ENCODE assay signal across 34 cellular contexts in the genomic region with DNA sequence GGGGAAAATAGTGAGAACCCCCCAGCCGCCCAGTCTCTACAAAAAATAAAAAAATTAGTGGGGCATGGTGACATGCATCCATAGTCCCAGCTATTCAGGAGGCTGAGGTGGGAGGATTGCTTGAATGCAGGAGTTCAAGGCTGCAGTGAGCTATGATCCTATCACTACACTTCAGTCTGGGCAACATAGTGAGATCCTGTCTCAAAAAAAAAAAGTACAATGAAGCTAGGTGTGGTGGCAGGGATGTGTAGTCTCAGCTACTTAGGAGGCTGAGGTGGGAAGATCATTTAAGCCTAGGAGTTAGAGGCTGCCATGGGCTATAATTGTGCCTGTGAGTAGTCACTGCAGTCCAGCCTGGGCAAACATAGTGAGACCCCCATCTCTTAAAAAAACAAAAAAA.
"Had no signal": no experiment of that assay in that cellular context is flagged by ENCODE, and none has a peak within 500 bp of the region (broad histone marks: within the 10 kb centered on the region; RNA-seq: fewer than 3 reads in every experiment).

No MANE protein-coding gene starts in this region.

- DNase-seq: activated CD4-positive, alpha-beta memory T cell treated with anti-CD3 and anti-CD28 coated beads, Interleukin-2, amount 10 ng/mL, durations not matched to agents 7 days and 5 days; activated CD4-positive, alpha-beta T cell treated with anti-CD3 and anti-CD28 coated beads for 1 hour; activated CD4-positive, alpha-beta T cell treated with anti-CD3 and anti-CD28 coated beads for 36 hours; activated CD4-positive, alpha-beta T cell treated with anti-CD3 and anti-CD28 coated beads for 48 hours; activated CD4-positive, alpha-beta T cell treated with anti-CD3 and anti-CD28 coated beads, Interleukin-2, amount 10 ng/mL, durations not matched to agents 7 days and 5 days; activated CD4-positive, alpha-beta T cell treated with anti-CD3 and anti-CD28 coated beads, Interleukin-2, amount 50 U/mL, for 48 hours; activated CD4-positive, CD25-positive, alpha-beta regulatory T cell; activated CD8-positive, alpha-beta memory T cell treated with anti-CD3 and anti-CD28 coated beads for 24 hours; activated CD8-positive, alpha-beta memory T cell treated with anti-CD3 and anti-CD28 coated beads, Interleukin-2, amount 10 ng/mL, durations not matched to agents 7 days and 5 days; activated CD8-positive, alpha-beta memory T cell treated with anti-CD3 and anti-CD28 coated beads, Interleukin-2, amount 50 U/mL, for 48 hours; activated CD8-positive, alpha-beta T cell treated with anti-CD3 and anti-CD28 coated beads, Interleukin-2, amount 10 ng/mL, durations not matched to agents 7 days and 5 days; activated effector memory CD4-positive, alpha-beta T cell treated with anti-CD3 and anti-CD28 coated beads, Interleukin-2, amount 50 U/mL, for 16 hours; activated gamma-delta T cell treated with Interleukin-2 at 50 U/mL for 16 hours; activated naive CD4-positive, alpha-beta T cell; activated naive CD4-positive, alpha-beta T cell treated with anti-CD3 and anti-CD28 coated beads for 36 hours; activated naive CD4-positive, alpha-beta T cell treated with anti-CD3 and anti-CD28 coated beads, Interleukin-2, amount 50 U/mL, for 16 hours; activated naive CD8-positive, alpha-beta T cell treated with anti-CD3 and anti-CD28 coated beads for 36 hours; activated T-cell treated with anti-CD3 and anti-CD28 coated beads, Interleukin-2, amount 50 U/mL, for 24 hours; activated T-cell treated with anti-CD3 and anti-CD28 coated beads, Interleukin-2, amount 50 U/mL, for 48 hours; adrenal gland; amniotic stem cell; aorta; body of pancreas; brain microvascular endothelial cell; central memory CD4-positive, alpha-beta T cell; T-helper 1 cell; T-helper 2 cell; T-helper 9 cell had no signal

- H3K9me3 Mint-ChIP-seq: activated CD4-positive, alpha-beta T cell treated with anti-CD3 and anti-CD28 coated beads, Interleukin-2, amount 10 ng/mL, durations not matched to agents 7 days and 5 days; activated naive CD4-positive, alpha-beta T cell treated with anti-CD3 and anti-CD28 coated beads for 36 hours; activated naive CD8-positive, alpha-beta T cell treated with anti-CD3 and anti-CD28 coated beads for 36 hours; activated T-cell treated with anti-CD3 and anti-CD28 coated beads, Interleukin-2, amount 50 U/mL, for 24 hours; activated T-helper 2 cell treated with anti-CD3 and anti-CD28 coated beads, Interferon-gamma antibody, Interleukin-2, Interleukin-4, amounts not matched to agents 10 μg/mL and 5 μg/mL and 100 μg/mL, durations not matched to agents 14 hours and 24 hours and 36 hours; T-helper 2 cell treated with Interferon-gamma antibody and Interleukin-4, amounts not matched to agents 5 μg/mL and 100 μg/mL, for 36 hours had no signal

- H3K27ac ChIP-seq: brain microvascular endothelial cell had no signal

- H3K27me3 Mint-ChIP-seq: activated CD4-positive, alpha-beta memory T cell treated with anti-CD3 and anti-CD28 coated beads, Interleukin-2, amount 10 ng/mL, durations not matched to agents 7 days and 5 days; activated CD4-positive, alpha-beta T cell treated with anti-CD3 and anti-CD28 coated beads for 36 hours; activated CD4-positive, alpha-beta T cell treated with anti-CD3 and anti-CD28 coated beads, Interleukin-2, amount 10 ng/mL, durations not matched to agents 7 days and 5 days; activated CD8-positive, alpha-beta memory T cell treated with anti-CD3 and anti-CD28 coated beads, Interleukin-2, amount 10 ng/mL, durations not matched to agents 7 days and 5 days; activated naive CD8-positive, alpha-beta T cell treated with anti-CD3 and anti-CD28 coated beads for 36 hours; activated T-cell treated with anti-CD3 and anti-CD28 coated beads, Interleukin-2, amount 50 U/mL, for 24 hours had no signal

- H3K27me3 ChIP-seq: adrenal gland, body of pancreas, brain microvascular endothelial cell, breast epithelium had no signal

- H3K4me3 ChIP-seq: adrenal gland, body of pancreas, breast epithelium had no signal

- H3K9me3 ChIP-seq: adrenal gland, body of pancreas, breast epithelium had no signal

- ATAC-seq: activated CD4-positive, alpha-beta T cell treated with anti-CD3 and anti-CD28 coated beads for 36 hours; activated CD4-positive, CD25-positive, alpha-beta regulatory T cell treated with anti-CD3 and anti-CD28 coated beads, Interleukin-2, amount 50 U/mL, for 24 hours; activated CD8-positive, alpha-beta memory T cell treated with anti-CD3 and anti-CD28 coated beads, Interleukin-2, amount 10 ng/mL, durations not matched to agents 7 days and 5 days; activated CD8-positive, alpha-beta T cell treated with anti-CD3 and anti-CD28 coated beads, Interleukin-2, amount 10 ng/mL, durations not matched to agents 7 days and 5 days; activated naive CD4-positive, alpha-beta T cell treated with anti-CD3 and anti-CD28 coated beads, Interleukin-2, amount 50 U/mL, for 72 hours; body of pancreas had no signal

- H3K27ac Mint-ChIP-seq: activated CD4-positive, alpha-beta memory T cell treated with anti-CD3 and anti-CD28 coated beads, Interleukin-2, amount 10 ng/mL, durations not matched to agents 7 days and 5 days; activated CD4-positive, alpha-beta T cell treated with anti-CD3 and anti-CD28 coated beads for 36 hours; activated CD4-positive, alpha-beta T cell treated with anti-CD3 and anti-CD28 coated beads, Interleukin-2, amount 10 ng/mL, durations not matched to agents 7 days and 5 days; activated CD8-positive, alpha-beta memory T cell treated with anti-CD3 and anti-CD28 coated beads, Interleukin-2, amount 10 ng/mL, durations not matched to agents 7 days and 5 days; activated CD8-positive, alpha-beta T cell treated with anti-CD3 and anti-CD28 coated beads, Interleukin-2, amount 10 ng/mL, durations not matched to agents 7 days and 5 days; activated naive CD4-positive, alpha-beta T cell treated with anti-CD3 and anti-CD28 coated beads for 36 hours; activated naive CD4-positive, alpha-beta T cell treated with anti-CD3 and anti-CD28 coated beads, Interleukin-2, amount 50 U/mL, for 72 hours; activated naive CD8-positive, alpha-beta T cell treated with anti-CD3 and anti-CD28 coated beads for 36 hours; activated T-cell treated with anti-CD3 and anti-CD28 coated beads, Interleukin-2, amount 50 U/mL, for 24 hours; activated T-helper 2 cell treated with anti-CD3 and anti-CD28 coated beads, Interferon-gamma antibody, Interleukin-2, Interleukin-4, amounts not matched to agents 10 μg/mL and 5 μg/mL and 100 μg/mL, durations not matched to agents 14 hours and 24 hours and 36 hours; T-helper 1 cell treated with Interleukin-12 subunit alpha and Interleukin-12 subunit beta and Interleukin-4 antibody, amounts not matched to agents 30 μg/mL and 1 μg/mL, for 36 hours; T-helper 2 cell treated with Interferon-gamma antibody and Interleukin-4, amounts not matched to agents 5 μg/mL and 100 μg/mL, for 36 hours had no signal

- H3K4me3 Mint-ChIP-seq: activated CD4-positive, alpha-beta memory T cell treated with anti-CD3 and anti-CD28 coated beads, Interleukin-2, amount 10 ng/mL, durations not matched to agents 7 days and 5 days; activated CD4-positive, alpha-beta T cell treated with anti-CD3 and anti-CD28 coated beads for 36 hours; activated CD4-positive, alpha-beta T cell treated with anti-CD3 and anti-CD28 coated beads, Interleukin-2, amount 10 ng/mL, durations not matched to agents 7 days and 5 days; activated CD8-positive, alpha-beta memory T cell treated with anti-CD3 and anti-CD28 coated beads, Interleukin-2, amount 10 ng/mL, durations not matched to agents 7 days and 5 days; activated CD8-positive, alpha-beta T cell treated with anti-CD3 and anti-CD28 coated beads, Interleukin-2, amount 10 ng/mL, durations not matched to agents 7 days and 5 days; activated naive CD4-positive, alpha-beta T cell treated with anti-CD3 and anti-CD28 coated beads for 36 hours; activated naive CD8-positive, alpha-beta T cell treated with anti-CD3 and anti-CD28 coated beads for 36 hours; activated T-cell treated with anti-CD3 and anti-CD28 coated beads, Interleukin-2, amount 50 U/mL, for 24 hours; T-helper 1 cell treated with Interleukin-12 subunit alpha and Interleukin-12 subunit beta and Interleukin-4 antibody, amounts not matched to agents 30 μg/mL and 1 μg/mL, for 36 hours; T-helper 2 cell treated with Interferon-gamma antibody and Interleukin-4, amounts not matched to agents 5 μg/mL and 100 μg/mL, for 36 hours had no signal

- H3K36me3 ChIP-seq: adrenal gland, brain microvascular endothelial cell, breast epithelium had no signal
